In the genomic region with DNA sequence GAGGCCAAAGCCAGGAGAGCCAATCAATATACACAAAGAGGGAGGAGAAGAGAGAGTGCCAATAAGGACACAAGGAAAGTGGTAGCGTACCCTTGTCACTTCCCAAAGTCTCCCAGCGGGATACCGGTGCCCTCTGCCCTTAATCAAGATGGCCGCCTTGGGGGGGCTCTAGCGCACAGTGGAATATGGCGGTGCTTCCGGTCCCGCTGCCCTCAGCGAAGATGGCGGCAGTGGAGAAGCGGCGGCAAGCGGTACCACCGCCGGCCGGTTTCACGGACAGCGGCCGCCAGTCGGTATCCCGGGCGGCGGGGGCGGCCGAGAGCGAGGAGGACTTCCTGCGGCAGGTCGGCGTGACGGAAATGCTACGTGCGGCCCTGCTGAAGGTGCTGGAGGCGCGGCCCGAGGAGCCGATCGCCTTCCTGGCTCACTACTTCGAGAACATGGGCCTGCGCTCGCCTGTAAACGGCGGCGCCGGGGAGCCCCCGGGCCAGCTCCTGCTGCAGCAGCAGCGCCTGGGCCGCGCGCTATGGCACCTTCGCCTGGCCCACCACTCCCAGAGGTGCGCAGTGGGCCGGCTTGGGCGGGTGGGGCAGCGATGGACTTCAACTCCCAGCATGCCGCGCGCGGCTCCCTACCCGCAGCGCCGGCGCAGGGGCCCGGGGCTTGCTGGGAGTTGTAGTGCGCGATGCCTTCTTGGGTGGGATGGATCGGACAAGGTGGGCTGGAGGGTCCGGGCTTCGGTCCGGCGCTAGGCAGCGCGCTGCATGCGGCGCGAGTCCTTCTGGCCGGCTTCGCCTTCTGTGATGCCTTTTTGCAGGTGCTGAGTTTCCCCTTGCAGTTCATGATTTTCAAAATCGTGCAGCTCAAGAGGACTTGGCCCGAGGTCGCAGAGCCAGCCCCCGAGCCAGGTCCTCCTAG, we compare ENCODE assay signal across 8 cellular contexts. TPM values are rescaled to one million over a fixed set of nuclear protein-coding genes. Genes with fewer than 3 reads are reported as not detected.
DNase-seq lines count a peak whose midpoint lies in the region; ATAC-seq, FAIRE-seq and TF ChIP-seq lines count a peak whose summit lies in the region.

A gene with protein sequence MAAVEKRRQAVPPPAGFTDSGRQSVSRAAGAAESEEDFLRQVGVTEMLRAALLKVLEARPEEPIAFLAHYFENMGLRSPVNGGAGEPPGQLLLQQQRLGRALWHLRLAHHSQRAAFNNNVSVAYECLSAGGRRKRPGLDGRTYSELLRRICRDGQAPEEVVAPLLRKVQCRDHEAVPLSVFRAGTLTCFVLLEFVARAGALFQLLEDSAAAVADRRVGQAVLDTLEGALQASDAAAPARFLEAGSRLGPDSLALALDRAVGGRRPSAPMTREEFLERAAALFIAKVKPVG (plus strand): TSS at position 212 of the 918 bp plus-strand sequence. CDS start 10 bp downstream, at position 222.

- no peaks in the 10 kb centered on the region for H3K9me3 Mint-ChIP-seq in chondrocyte (ENCODE audit: low read depth)

- DNase-seq in A549 (ENCODE audit: low read depth in 1 of 2, low spot score in 1 of 2) (peak in 1 of 2 experiments; percentile 75), NCI-H2227 (lab: John Stamatoyannopoulos, UW; ENCODE audit: unreplicated experiment) (peak; percentile 87), chondrocyte (ENCODE audit: low spot score) (peak; percentile 97), kidney glomerular epithelial cell (lab: John Stamatoyannopoulos, UW) (peak; percentile 99)
- peak; percentile 81 for DNase-seq in activated CD4-positive, alpha-beta T cell treated with anti-CD3 and anti-CD28 coated beads for 1 hour
- peak; percentile 78 to 83 for DNase-seq in stimulated activated CD4-positive, alpha-beta T cell treated with anti-CD3 and anti-CD28 coated beads, Interleukin-15, amount 100 ng/mL, for 48 hours (ENCODE audit: low read depth in 2 of 2)

- CTCF ChIA-PET in A549 (lab: Yijun Ruan, JAX): interaction anchor here (0.6 to 2.8 kb wide), 13 partner anchors 8 to 119 kb away, joined by 3 to 17 read pairs (median 5); a partner anchor contains a TSS

- peak within 1 kb of the TSS; percentile 96 for H3K27ac Mint-ChIP-seq in chondrocyte (ENCODE audit: unreplicated experiment)

- peak within 1 kb of the TSS; percentile 99 to 100 for H3K27ac ChIP-seq in A549

- POLR2A ChIA-PET in A549 (lab: Yijun Ruan, JAX): interaction anchor here (1.4 to 1.6 kb wide), 4 partner anchors 12 to 24 kb away, joined by 3 to 9 read pairs (median 4); a partner anchor contains a TSS

- FAIRE-seq in A549 (lab: Jason Lieb, UNC): no peak

- peak; percentile 83 to 88 for ATAC-seq in A549
- ATAC-seq in GM18519 (IDR thresholded peaks at IDR 0.05; ENCODE audit: low FRiP score, unreplicated experiment): peak; percentile 33
- ATAC-seq in HG03039 (IDR thresholded peaks at IDR 0.05; ENCODE audit: unreplicated experiment): peak; percentile 45

- peak; percentile 55 for TF ChIP-seq POLR2A in A549 (IDR thresholded peaks at IDR 0.05; ENCODE audit: low read length)

- TF ChIP-seq CTCF in A549 (IDR thresholded peaks at IDR 0.05) (no peak), chondrocyte (IDR thresholded peaks at IDR 0.05) (no peak)

- no peak for TF ChIP-seq RAD21 in A549 (conservative IDR thresholded peaks at IDR 0.05 in 1 of 2, IDR thresholded peaks at IDR 0.05 in 1 of 2)

- 4% methylated on average over 27 of the region's 81 CpGs for WGBS in A549 (ENCODE audit: missing lambda C conversion rate)

- H3K27me3 Mint-ChIP-seq in chondrocyte (ENCODE audit: low read depth): no peaks in the 10 kb centered on the region

- peaks cover 4% of the 10 kb centered on the region; the same call in 1 of the 3 replicates for H3K4me1 ChIP-seq in A549

- peaks cover 3% of the 10 kb centered on the region for H3K36me3 Mint-ChIP-seq in chondrocyte (ENCODE audit: low read depth)

- H3K4me3 ChIP-seq in A549: peak within 1 kb of the TSS; percentile 99

- peak within 1 kb of the TSS; percentile 86 for H3K4me3 Mint-ChIP-seq in chondrocyte (ENCODE audit: unreplicated experiment)

- H3K9me3 ChIP-seq in A549: no peaks in the 10 kb centered on the region

- H3K4me1 Mint-ChIP-seq in chondrocyte (ENCODE audit: low read depth): peaks cover 32% of the 10 kb centered on the region

- no peak for TF ChIP-seq EP300 in A549 (IDR thresholded peaks at IDR 0.05)

- H3K4me2 ChIP-seq in A549: peak within 1 kb of the TSS; percentile 99

TF ChIP-seq in A549, 52 proteins besides CTCF, POLR2A, EP300 and RAD21:
- TF ChIP-seq HOXB5 (CRISPR knock-in tag; IDR thresholded peaks at IDR 0.05) (0 out of 2 replicates have a peak, but pooled peaks have one; percentile 38), KDM5A (IDR thresholded peaks at IDR 0.05) (peak; percentile 80), HOXB13 (CRISPR knock-in tag; IDR thresholded peaks at IDR 0.05; ENCODE audit: low read depth) (0 out of 2 replicates have a peak, but pooled peaks have one; percentile 35), CBX8 (IDR thresholded peaks at IDR 0.05) (no peak), HOXA7 (CRISPR knock-in tag; IDR thresholded peaks at IDR 0.05) (no peak), RARB (CRISPR knock-in tag; IDR thresholded peaks at IDR 0.05) (no peak), ZC3H11A (IDR thresholded peaks at IDR 0.05) (no peak), PHF8 (IDR thresholded peaks at IDR 0.05; ENCODE audit: borderline replicate concordance, low read depth) (peak; percentile 77), RFX5 (IDR thresholded peaks at IDR 0.05) (no peak; the same call in 1 of the 2 replicates), JUN (IDR thresholded peaks at IDR 0.05) (peak; percentile 60 to 71; a peak in 4 of 5 replicates), FOXS1 (CRISPR knock-in tag; IDR thresholded peaks at IDR 0.05) (no peak)
- TF ChIP-seq, protein P1, sequence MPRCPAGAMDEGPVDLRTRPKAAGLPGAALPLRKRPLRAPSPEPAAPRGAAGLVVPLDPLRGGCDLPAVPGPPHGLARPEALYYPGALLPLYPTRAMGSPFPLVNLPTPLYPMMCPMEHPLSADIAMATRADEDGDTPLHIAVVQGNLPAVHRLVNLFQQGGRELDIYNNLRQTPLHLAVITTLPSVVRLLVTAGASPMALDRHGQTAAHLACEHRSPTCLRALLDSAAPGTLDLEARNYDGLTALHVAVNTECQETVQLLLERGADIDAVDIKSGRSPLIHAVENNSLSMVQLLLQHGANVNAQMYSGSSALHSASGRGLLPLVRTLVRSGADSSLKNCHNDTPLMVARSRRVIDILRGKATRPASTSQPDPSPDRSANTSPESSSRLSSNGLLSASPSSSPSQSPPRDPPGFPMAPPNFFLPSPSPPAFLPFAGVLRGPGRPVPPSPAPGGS (IDR thresholded peaks at IDR 0.05): 0 out of 3 replicates have a peak, but pooled peaks have one; percentile 15
TF ChIP-seq in A549: peak in this region for 6.

RNA-seq across cellular contexts. Expression of the gene that starts here (rescaled TPM):
- 2.3 and 2.7 TPM in 2 replicates for polyA plus RNA-seq in A549 (2011; rRNA removed)
- 16.0 and 27.9 TPM in 2 replicates for polyA plus RNA-seq in A549 (2012; cell fraction: cytosol; rRNA removed)
- 22.3 and 42.1 TPM in 2 replicates for polyA plus RNA-seq in A549 (2012; cell fraction: nucleus; rRNA removed)
- polyA plus RNA-seq in A549 (2017; fragmentation: RNase III; extraction: RNeasy Plus Mini Kit Qiagen cat#74134 plus additional on column Dnase treatment): 12.5 to 13.8 TPM (median 13.1 TPM) in 3 replicates
- 1.1 TPM in 2 replicates for polyA minus RNA-seq in A549 (2011; rRNA and poly(A)+ RNA removed)
- 18.3 to 22.6 TPM (median 21.3 TPM) in 3 replicates for total RNA-seq in chondrocyte

Comparison
In these comparisons a context has a peak if more than half of its experiments do, and no peak if none do; other contexts are left out.
1. ATAC-seq: peak in every context shown above with its lines; median percentile 86 in A549; 45 in HG03039; 33 in GM18519.